Comparison of ENCODE assay signal across 1 cellular context in the genomic region with DNA sequence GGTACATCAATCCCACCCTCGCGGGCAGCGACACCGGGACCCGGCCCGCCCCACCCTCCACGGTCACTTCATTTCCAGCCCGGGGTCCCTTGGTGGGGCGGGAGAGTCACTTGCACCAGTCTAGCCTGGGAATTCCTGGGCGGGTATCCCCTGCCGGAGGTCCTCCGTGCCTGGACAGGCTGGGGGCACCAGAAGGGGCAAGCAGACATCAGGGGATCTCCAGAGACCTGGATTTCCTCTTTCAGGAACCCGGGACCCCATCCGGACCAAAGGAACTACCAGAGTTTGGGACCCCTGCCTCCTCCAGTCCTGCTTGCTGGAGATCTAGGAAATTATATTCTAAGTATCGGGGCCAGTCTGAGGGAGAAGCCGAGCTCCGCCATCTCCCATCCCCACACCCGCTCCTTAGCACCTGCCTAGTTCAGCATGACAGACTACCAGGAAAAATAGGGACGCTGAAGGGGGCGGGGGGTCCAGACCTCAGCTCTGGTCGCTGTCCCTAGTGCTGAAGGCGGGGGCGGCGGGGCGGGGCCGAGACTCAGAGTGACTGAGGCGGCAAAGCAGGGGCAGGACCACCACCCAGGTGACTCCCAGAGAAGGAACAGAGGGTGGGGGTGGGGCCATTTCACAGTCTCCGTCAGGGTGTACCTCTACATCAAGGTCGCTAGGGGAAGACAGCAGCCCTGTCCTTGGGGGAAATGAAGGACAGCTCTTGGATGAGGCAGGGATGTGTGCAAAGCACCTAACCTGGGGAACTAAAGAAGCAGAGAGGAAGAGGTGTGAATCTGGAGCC.
TF ChIP-seq lines count a peak whose summit lies in the region.

No MANE protein-coding gene starts in this region.

TF ChIP-seq in IMR-90, 13 proteins besides CTCF, POLR2A, EP300 and RAD21:
- 0 out of 2 replicates have a peak, but pooled peaks have one; percentile 59 for TF ChIP-seq MXI1 (IDR thresholded peaks at IDR 0.05; ENCODE audit: borderline replicate concordance, low read depth, low read length)
- TF ChIP-seq CHD1 (IDR thresholded peaks at IDR 0.05; ENCODE audit: low read depth, low read length), result no peak
- no peak for TF ChIP-seq RFX5 (IDR thresholded peaks at IDR 0.05; ENCODE audit: low read depth, low read length)
- no peak for TF ChIP-seq ELK1 (IDR thresholded peaks at IDR 0.05; ENCODE audit: borderline replicate concordance, low read depth, low read length)
- TF ChIP-seq MAFK (IDR thresholded peaks at IDR 0.05; ENCODE audit: low read depth, low read length), result no peak
- TF ChIP-seq SMC3 (IDR thresholded peaks at IDR 0.05; ENCODE audit: low read depth, low read length), result no peak
- TF ChIP-seq MAZ (IDR thresholded peaks at IDR 0.05; ENCODE audit: borderline replicate concordance, low read depth, low read length), result peak; percentile 54; the same call in 1 of the 2 replicates
- TF ChIP-seq BHLHE40 (IDR thresholded peaks at IDR 0.05; ENCODE audit: low read depth, low read length), result no peak
TF ChIP-seq in IMR-90: peak in this region for 2.
